11 cellular contexts compared by ENCODE assay signal in the genomic region with DNA sequence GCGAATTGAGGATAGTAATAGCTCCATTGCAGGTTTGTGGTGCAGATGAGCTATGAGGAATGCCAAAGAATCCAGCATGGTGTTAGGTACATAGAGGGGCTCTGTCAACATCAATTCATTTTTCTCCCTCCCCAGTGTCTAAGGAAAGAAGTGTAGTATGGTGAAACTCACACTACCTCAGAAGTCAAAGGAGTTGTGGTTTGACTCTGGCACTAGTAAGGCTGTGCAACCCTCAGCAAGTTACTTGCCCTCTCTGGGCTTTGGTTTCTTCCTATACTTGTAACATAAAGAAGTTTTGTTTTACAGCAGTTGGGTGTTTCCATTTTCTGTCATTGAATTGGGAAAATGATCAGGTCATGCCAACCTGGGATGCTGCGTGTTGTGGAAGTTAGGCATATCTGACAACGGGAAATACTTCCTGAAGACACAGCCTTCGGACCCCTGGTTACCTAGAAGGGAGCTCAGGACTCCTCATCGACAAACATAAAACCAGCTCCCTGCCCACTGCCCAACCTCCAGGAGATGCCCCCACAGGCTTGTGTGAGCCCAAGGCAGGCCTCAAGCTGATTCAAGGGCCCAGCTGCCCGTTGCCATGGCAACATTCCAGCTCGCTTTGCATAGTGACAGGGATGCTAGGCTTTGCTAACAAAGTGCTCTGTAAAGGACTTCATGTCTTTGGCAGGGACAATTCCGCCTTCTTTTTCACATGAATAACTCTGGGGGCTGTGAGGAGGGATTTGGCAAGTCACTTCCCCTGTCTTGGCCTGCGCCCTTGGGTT.
DNase-seq lines count a peak whose midpoint lies in the region; ATAC-seq and TF ChIP-seq lines count a peak whose summit lies in the region.
"Had no signal": no experiment of that assay in that cellular context is flagged by ENCODE, and none has a peak within 500 bp of the region (broad histone marks: within the 10 kb centered on the region; RNA-seq: fewer than 3 reads in every experiment).

No MANE protein-coding gene starts in this region.

- H2AFZ ChIP-seq in OCI-LY7 (ENCODE audit: low read length), result no peak overlapping the region

- H3K4me2 ChIP-seq in OCI-LY7 (ENCODE audit: low read length), result no peak overlapping the region

- BruUV-seq in OCI-LY7 (replicated peaks; lab: Mats Ljungman, UMichigan), result no TSS peak

- peaks cover 8% of the 10 kb centered on the region for H3K36me3 Mint-ChIP-seq in endothelial cell (ENCODE audit: low read depth, unreplicated experiment)

- H3K4me3 ChIP-seq in OCI-LY7 (ENCODE audit: low read depth, low read length, poor library complexity, severe bottlenecking), result no peak overlapping the region
- no peak overlapping the region for H3K4me3 ChIP-seq in effector memory CD4-positive, alpha-beta T cell (ENCODE audit: insufficient read depth, low read depth, low read length, poor library complexity, severe bottlenecking)
- H3K4me3 ChIP-seq: adrenal gland had no signal

- no peaks in the 10 kb centered on the region for H3K36me3 ChIP-seq in OCI-LY7 (ENCODE audit: insufficient read depth, low read length)
- no peaks in the 10 kb centered on the region for H3K36me3 ChIP-seq in effector memory CD4-positive, alpha-beta T cell (ENCODE audit: control insufficient read depth, insufficient read depth, low read length)
- H3K36me3 ChIP-seq: adrenal gland had no signal

- H3K27ac Mint-ChIP-seq in endothelial cell (ENCODE audit: unreplicated experiment), result peak overlapping the region; percentile 93
- H3K27ac Mint-ChIP-seq: T-helper 2 cell treated with Interferon-gamma antibody and Interleukin-4, amounts not matched to agents 5 μg/mL and 100 μg/mL, for 36 hours had no signal

- no peaks in the 10 kb centered on the region for H3K9me3 Mint-ChIP-seq in endothelial cell (ENCODE audit: unreplicated experiment)
- H3K9me3 Mint-ChIP-seq: T-helper 2 cell treated with Interferon-gamma antibody and Interleukin-4, amounts not matched to agents 5 μg/mL and 100 μg/mL, for 36 hours had no signal

- H3K4me1 Mint-ChIP-seq in endothelial cell (ENCODE audit: unreplicated experiment), result peaks cover 23% of the 10 kb centered on the region

- no peak overlapping the region for H3K27ac ChIP-seq in OCI-LY7 (ENCODE audit: low read depth, low read length, poor library complexity, severe bottlenecking)
- no peak overlapping the region for H3K27ac ChIP-seq in effector memory CD4-positive, alpha-beta T cell (ENCODE audit: insufficient read depth, low read length, poor library complexity, severe bottlenecking)
- H3K27ac ChIP-seq: adrenal gland had no signal

- H4K20me1 ChIP-seq in OCI-LY7 (ENCODE audit: insufficient read depth, low read length), result no peaks in the 10 kb centered on the region

- intact Hi-C loops in OCI-LY7 (cut with micrococcal nuclease; ENCODE audit: unreplicated experiment), result no loop called here

- DNase-seq in NCI-H1417 (lab: John Stamatoyannopoulos, UW), result peak; percentile 18 to 84 (median 61)
- DNase-seq in NCI-H1417 treated with DMSO at 0.1 percent for 48 hours (lab: John Stamatoyannopoulos, UW), result no peak
- DNase-seq in NCI-H2227 treated with DMSO at 0.1 percent for 48 hours (lab: John Stamatoyannopoulos, UW), result peak; percentile 66
- DNase-seq in endothelial cell (ENCODE audit: low spot score), result peak; percentile 34
- DNase-seq in occipital lobe (lab: John Stamatoyannopoulos, UW), result peak; percentile 38
- DNase-seq in OCI-LY7 (ENCODE audit: low spot score), result no peak
- DNase-seq in effector memory CD4-positive, alpha-beta T cell, result no peak
- DNase-seq: kidney glomerular epithelial cell had no signal

- ATAC-seq in GM21576 (IDR thresholded peaks at IDR 0.05; ENCODE audit: unreplicated experiment), result no peak

- TF ChIP-seq CTCF in endothelial cell (IDR thresholded peaks at IDR 0.05; ENCODE audit: unreplicated experiment) (no peak), OCI-LY7 (conservative IDR thresholded peaks at IDR 0.05; ENCODE audit: low read length) (no peak)

- no peaks in the 10 kb centered on the region for H3K4me1 ChIP-seq in OCI-LY7 (ENCODE audit: insufficient read depth, low read length, poor library complexity, severe bottlenecking)
- no peaks in the 10 kb centered on the region for H3K4me1 ChIP-seq in effector memory CD4-positive, alpha-beta T cell (ENCODE audit: control insufficient read depth, insufficient read depth, low read length, poor library complexity, severe bottlenecking)

- no peaks in the 10 kb centered on the region for H3K79me2 ChIP-seq in OCI-LY7 (ENCODE audit: insufficient read depth, low read depth, low read length)

- POLR2A ChIA-PET in OCI-LY7 (lab: Charles Lee), result no interaction called here

- H3K27me3 Mint-ChIP-seq in endothelial cell (ENCODE audit: unreplicated experiment), result peaks cover 6% of the 10 kb centered on the region

- no peak overlapping the region for H3K4me3 Mint-ChIP-seq in endothelial cell (ENCODE audit: unreplicated experiment)
- H3K4me3 Mint-ChIP-seq: T-helper 2 cell treated with Interferon-gamma antibody and Interleukin-4, amounts not matched to agents 5 μg/mL and 100 μg/mL, for 36 hours had no signal

- H3K27me3 ChIP-seq in effector memory CD4-positive, alpha-beta T cell (replicated peaks; ENCODE audit: control insufficient read depth, insufficient read depth, low read length, poor library complexity, severe bottlenecking), result no peaks in the 10 kb centered on the region
- H3K27me3 ChIP-seq: adrenal gland had no signal

- no peaks in the 10 kb centered on the region for H3K9me3 ChIP-seq in OCI-LY7 (ENCODE audit: low read length)
- H3K9me3 ChIP-seq in effector memory CD4-positive, alpha-beta T cell (ENCODE audit: control insufficient read depth, low read length), result no peaks in the 10 kb centered on the region
- H3K9me3 ChIP-seq: adrenal gland had no signal

- H3K9me2 ChIP-seq in OCI-LY7 (ENCODE audit: insufficient read depth, low read length), result no peaks in the 10 kb centered on the region

- CTCF ChIA-PET in OCI-LY7 (lab: Charles Lee; ENCODE audit: unreplicated experiment), result no interaction called here

Comparison
In these comparisons a context has a peak if more than half of its experiments do, and no peak if none do; other contexts are left out.
1. DNase-seq: peak in NCI-H1417 (3 of 3), NCI-H2227 treated with DMSO at 0.1 percent for 48 hours (single experiment), endothelial cell (single experiment) and occipital lobe (single experiment); none in NCI-H1417 treated with DMSO at 0.1 percent for 48 hours (single experiment), OCI-LY7 (single experiment) and effector memory CD4-positive, alpha-beta T cell (0 of 3).